Comparison of ENCODE assay signal across 8 cellular contexts in the genomic region with DNA sequence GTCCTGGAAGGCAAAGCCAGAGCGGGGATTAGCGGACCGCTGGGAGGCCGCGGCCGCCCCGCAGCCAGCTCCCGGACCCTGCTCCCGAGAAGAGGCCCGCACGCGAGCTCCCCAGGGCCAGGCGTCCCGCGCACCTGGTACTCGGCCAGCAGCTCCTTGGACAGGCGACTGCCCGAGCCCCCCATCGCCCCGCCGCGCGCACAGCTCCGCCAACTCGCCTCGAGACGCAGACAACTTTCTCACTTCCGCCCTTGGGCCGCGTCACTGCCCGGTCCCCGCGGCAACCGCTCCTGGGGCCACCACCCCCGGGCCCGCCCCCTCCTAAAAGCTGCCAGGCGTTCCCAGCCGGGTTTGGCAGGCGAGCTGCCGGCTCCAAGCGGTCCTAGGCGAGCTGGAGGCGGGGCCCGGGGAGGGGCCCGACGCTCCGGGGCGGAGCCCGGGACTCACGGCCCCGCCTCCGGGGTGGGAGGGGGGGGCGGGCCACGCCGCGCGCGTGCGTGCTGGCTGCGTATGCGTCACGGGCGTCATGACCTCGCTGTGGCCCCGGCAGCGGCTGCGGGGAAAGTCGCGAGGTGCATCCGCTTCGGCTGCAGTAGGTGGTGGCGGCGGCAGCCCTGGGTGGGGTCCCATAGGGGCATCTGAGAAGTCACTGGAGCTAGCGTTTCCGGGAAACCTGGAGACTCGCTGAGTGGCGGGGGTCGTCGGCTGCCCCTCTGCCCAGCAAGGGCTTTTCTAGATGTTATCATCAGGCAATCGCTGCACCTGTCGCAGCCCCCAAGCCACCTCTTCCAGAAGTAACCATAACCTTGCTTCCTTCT. TPM values are rescaled to one million over a fixed set of nuclear protein-coding genes. Genes with fewer than 3 reads are reported as not detected.
DNase-seq lines count a peak whose midpoint lies in the region; ATAC-seq and TF ChIP-seq lines count a peak whose summit lies in the region.

A gene (minus strand): TSS at position 241 of the 818 bp plus-strand sequence. CDS start 56 bp downstream, at position 185.
A gene with protein sequence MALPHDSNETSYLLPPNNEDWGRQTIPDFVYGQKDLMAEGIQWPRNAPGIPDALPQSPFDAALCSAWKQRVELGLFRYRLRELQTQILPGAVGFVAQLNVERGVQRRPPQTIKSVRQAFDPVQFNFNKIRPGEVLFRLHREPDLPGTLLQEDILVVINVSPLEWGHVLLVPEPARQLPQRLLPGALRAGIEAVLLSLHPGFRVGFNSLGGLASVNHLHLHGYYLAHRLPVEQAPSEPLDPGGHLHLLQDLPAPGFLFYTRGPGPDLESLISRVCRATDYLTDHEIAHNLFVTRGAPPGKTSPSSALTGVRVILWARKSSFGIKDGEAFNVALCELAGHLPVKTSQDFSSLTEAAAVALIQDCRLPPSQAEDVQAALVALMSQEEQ (plus strand): TSS at position 509 of the 818 bp plus-strand sequence. CDS start 6,700 bp downstream, outside the sequence.

- no peaks in the 10 kb centered on the region for H3K9me3 ChIP-seq in testis

- H3K4me1 ChIP-seq in testis = peaks cover 22% of the 10 kb centered on the region

- H3K27ac ChIP-seq in testis = peak within 1 kb of the TSS; percentile 61 to 91

- intact Hi-C loops in testis (cut with DNase I; ENCODE audit: low total_unique reads) = no loop called here

- H3K9me3 Mint-ChIP-seq in activated naive CD4-positive, alpha-beta T cell treated with anti-CD3 and anti-CD28 coated beads, Interleukin-2, amount 50 U/mL, for 72 hours = no peaks in the 10 kb centered on the region

- peaks cover 29 to 36% of the 10 kb centered on the region in 2 donors for H3K36me3 Mint-ChIP-seq in activated naive CD4-positive, alpha-beta T cell treated with anti-CD3 and anti-CD28 coated beads, Interleukin-2, amount 50 U/mL, for 72 hours

- TF ChIP-seq CTCF in omental fat pad (IDR thresholded peaks at IDR 0.05) = no peak
- no peak for TF ChIP-seq CTCF in testis (IDR thresholded peaks at IDR 0.05)

- H3K27me3 ChIP-seq in testis = no peaks in the 10 kb centered on the region

- TF ChIP-seq POLR2A in GM10847 (IDR thresholded peaks at IDR 0.05; ENCODE audit: extremely low read depth, insufficient read length) (peak; percentile 89), testis (IDR thresholded peaks at IDR 0.05) (no peak)

- H3K27ac Mint-ChIP-seq in activated naive CD4-positive, alpha-beta T cell treated with anti-CD3 and anti-CD28 coated beads, Interleukin-2, amount 50 U/mL, for 72 hours = peak within 1 kb of the TSS; percentile 85 to 95

- ATAC-seq in HG02642 (IDR thresholded peaks at IDR 0.05; ENCODE audit: poor library complexity, unreplicated experiment) = peak; percentile 93
- ATAC-seq in activated naive CD4-positive, alpha-beta T cell treated with anti-CD3 and anti-CD28 coated beads, Interleukin-2, amount 50 U/mL, for 72 hours = peak; percentile 87 to 91
- peak; percentile 96 for ATAC-seq in omental fat pad (ENCODE audit: low FRiP score)

- peak within 1 kb of the TSS; percentile 72 to 91 for H3K4me3 ChIP-seq in testis

- peak; percentile 72 for DNase-seq in NCI-H1105 (lab: John Stamatoyannopoulos, UW)
- peak; percentile 97 for DNase-seq in SKM-1 (lab: John Stamatoyannopoulos, UW; ENCODE audit: unreplicated experiment)
- peak; percentile 97 to 98 for DNase-seq in activated naive CD4-positive, alpha-beta T cell treated with anti-CD3 and anti-CD28 coated beads, Interleukin-2, amount 50 U/mL, for 72 hours (ENCODE audit: low spot score in 2 of 2)
- peak; percentile 58 for DNase-seq in glomerular endothelial cell (ENCODE audit: extremely low read depth, low read depth, low spot score)
- peak; percentile 76 for DNase-seq in omental fat pad (ENCODE audit: low spot score)
- peak; percentile 96 for DNase-seq in testis

- WGBS in testis, 2 donors = 0% methylated on average over 6 to 49 of the region's 81 CpGs

- H3K36me3 ChIP-seq in testis (ENCODE audit: low read depth, missing control alignments) = no peaks in the 10 kb centered on the region

RNA-seq across cellular contexts. Expression of the first gene that starts in this region (rescaled TPM):
- total RNA-seq in activated naive CD4-positive, alpha-beta T cell treated with anti-CD3 and anti-CD28 coated beads, Interleukin-2, amount 50 U/mL, for 72 hours = 100 to 1,000 TPM; 114 to 150 TPM
- total RNA-seq in glomerular endothelial cell (36.3 and 44.9 TPM in 2 replicates), omental fat pad (10 to 100 TPM; 27.9 to 48.3 (median 34.5) TPM), testis (10 to 100 TPM; 50.8 to 78.0 TPM)
- 138 TPM for polyA plus RNA-seq in testis (ENCODE audit: insufficient read depth, low read depth, low replicate concordance)

RNA-seq across cellular contexts. Expression of the second gene that starts in this region (rescaled TPM):
- total RNA-seq in activated naive CD4-positive, alpha-beta T cell treated with anti-CD3 and anti-CD28 coated beads, Interleukin-2, amount 50 U/mL, for 72 hours = 1 to 10 TPM; 3.1 to 7.6 TPM
- total RNA-seq in glomerular endothelial cell (12.4 and 16.4 TPM in 2 replicates), omental fat pad (1 to 10 TPM; 4.2 to 8.0 (median 5.2) TPM), testis (10 to 100 TPM in 1 of 2 donors, 1 to 10 TPM in 1; 6.2 to 16.1 TPM)
- 8.9 TPM for polyA plus RNA-seq in testis (ENCODE audit: insufficient read depth, low read depth, low replicate concordance)

Comparison
In these comparisons a context has a peak if more than half of its experiments do, and no peak if none do; other contexts are left out.
1. Peak in every context shown above with its lines: DNase-seq, ATAC-seq, H3K4me3 ChIP-seq and H3K27ac ChIP-seq.